Comparison of ENCODE assay signal across 1 cellular context in the genomic region with DNA sequence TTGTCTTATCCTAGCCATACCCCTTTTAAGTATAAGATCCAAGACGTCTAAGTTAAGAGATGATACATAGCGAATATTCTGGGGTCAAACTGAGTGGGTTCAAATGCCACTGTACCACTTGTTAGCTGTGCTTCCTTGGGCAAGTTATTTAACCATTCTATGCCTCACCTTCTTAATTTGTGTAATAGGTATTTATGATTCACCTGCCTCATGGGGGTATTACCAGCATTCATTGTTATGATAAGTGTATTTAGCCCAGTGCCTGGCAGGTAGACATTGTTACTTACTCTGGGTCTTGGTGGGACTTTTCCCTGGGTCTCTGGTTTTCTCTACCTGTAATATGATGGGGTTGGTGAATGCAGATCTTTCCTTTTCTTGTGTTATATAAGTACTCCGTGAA.
TF ChIP-seq lines count a peak whose summit lies in the region.

No MANE protein-coding gene starts in this region.

TF ChIP-seq in HepG2, 621 proteins besides CTCF, POLR2A, EP300 and RAD21:
- TF ChIP-seq MBNL3 (CRISPR knock-in tag; conservative IDR thresholded peaks at IDR 0.05) (no peak), RBFOX2 (IDR thresholded peaks at IDR 0.05; ENCODE audit: low read depth, low read length) (peak; percentile 16; the same call in 1 of the 2 replicates)
